In the genomic region with DNA sequence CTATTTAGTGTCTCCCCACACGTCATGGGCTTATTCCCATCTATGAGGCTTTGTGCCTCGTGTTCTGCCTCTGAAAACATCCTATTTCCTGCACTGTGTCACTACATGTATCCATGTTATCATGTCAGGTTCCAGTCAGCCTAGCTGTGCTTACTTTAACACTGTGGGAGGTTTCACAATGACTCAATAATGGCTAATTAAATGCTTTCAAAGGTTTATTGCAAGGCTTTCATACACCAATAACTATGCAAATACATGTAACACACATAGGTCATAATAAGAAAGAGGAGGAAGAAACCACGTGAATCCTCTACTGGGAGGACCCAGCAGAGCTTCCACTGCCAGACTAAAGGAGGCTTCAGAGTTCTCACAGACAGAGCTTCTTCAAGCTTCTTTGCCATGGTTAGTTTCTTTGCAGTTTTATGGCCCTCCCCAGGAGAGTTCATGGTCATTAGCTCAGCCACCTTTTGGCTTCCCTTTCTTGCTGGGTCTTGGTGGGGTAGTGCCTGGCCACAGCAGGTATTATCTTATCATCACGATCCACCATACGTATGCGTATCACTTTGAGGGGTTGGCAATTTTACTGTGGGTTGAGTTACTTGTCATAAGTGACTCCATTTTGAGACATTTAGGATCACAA, we compare ENCODE assay signal across 11 cellular contexts. TPM values are rescaled to one million over a fixed set of nuclear protein-coding genes. Genes with fewer than 3 reads are reported as not detected.
DNase-seq lines count a peak whose midpoint lies in the region; ATAC-seq and TF ChIP-seq lines count a peak whose summit lies in the region.
"Had no signal": no experiment of that assay in that cellular context is flagged by ENCODE, and none has a peak within 500 bp of the region (broad histone marks: within the 10 kb centered on the region; RNA-seq: fewer than 3 reads in every experiment).

No MANE protein-coding gene starts in this region.

- no peaks in the 10 kb centered on the region for H3K36me3 Mint-ChIP-seq in chondrocyte (ENCODE audit: low read depth)

- no peaks in the 10 kb centered on the region for H3K9me3 Mint-ChIP-seq in chondrocyte (ENCODE audit: low read depth)

- TF ChIP-seq CTCF in BE2C (IDR thresholded peaks at IDR 0.05; ENCODE audit: low read depth, low read length) (no peak), chondrocyte (IDR thresholded peaks at IDR 0.05) (no peak)

- no peak overlapping the region for H3K27ac Mint-ChIP-seq in chondrocyte (ENCODE audit: unreplicated experiment)

- no peaks in the 10 kb centered on the region for H3K9me3 ChIP-seq in BE2C

- H3K4me1 ChIP-seq in BE2C = no peaks in the 10 kb centered on the region

- H3K36me3 ChIP-seq in BE2C = no peaks in the 10 kb centered on the region

- DNase-seq in dermis microvascular lymphatic vessel endothelial cell (ENCODE audit: low read depth in 2 of 2) (peak; percentile 53 to 76), NOMO-1 treated with DMSO at 0.1 percent for 48 hours (lab: John Stamatoyannopoulos, UW; ENCODE audit: unreplicated experiment) (no peak), BE2C (no peak), chondrocyte (ENCODE audit: low spot score) (no peak), cardiac septum (ENCODE audit: low spot score) (no peak)
- DNase-seq: aorta, left colon, NCI-H1092 had no signal

- H3K27me3 ChIP-seq in BE2C = peaks cover 9% of the 10 kb centered on the region

- peak; percentile 98 for ATAC-seq in GM18511 (IDR thresholded peaks at IDR 0.05; ENCODE audit: unreplicated experiment)
- ATAC-seq in GM21390 (IDR thresholded peaks at IDR 0.05; ENCODE audit: unreplicated experiment) = peak; percentile 95
- ATAC-seq in HG03066 (IDR thresholded peaks at IDR 0.05; ENCODE audit: low read depth, unreplicated experiment) = peak; percentile 83
- ATAC-seq: left colon had no signal

- H3K4me3 ChIP-seq in BE2C (ENCODE audit: low read depth, low read length) = no peak overlapping the region

- intact Hi-C loops in cardiac septum (cut with DNase I) = no loop called here

- no peaks in the 10 kb centered on the region for H3K27me3 Mint-ChIP-seq in chondrocyte (ENCODE audit: low read depth)

- H3K4me1 Mint-ChIP-seq in chondrocyte (ENCODE audit: low read depth) = peaks cover 16% of the 10 kb centered on the region

- no peak overlapping the region for H3K4me3 Mint-ChIP-seq in chondrocyte (ENCODE audit: unreplicated experiment)

RNA-seq across cellular contexts. Expression of a gene that starts 5.1 kb away (rescaled TPM):
- total RNA-seq in dermis microvascular lymphatic vessel endothelial cell = 33.4 and 110 TPM in 2 replicates
- polyA plus RNA-seq in BE2C (2012; ENCODE audit: insufficient read depth, insufficient read length, low read depth) = 0.74 TPM
- total RNA-seq in chondrocyte = 2.1 to 17.8 TPM (median 2.2 TPM) in 3 replicates
- 5.5 TPM for total RNA-seq in cardiac septum

Comparison
In these comparisons a context has a peak if more than half of its experiments do, and no peak if none do; other contexts are left out.
1. DNase-seq: peak in dermis microvascular lymphatic vessel endothelial cell (2 of 2); none in NOMO-1 treated with DMSO at 0.1 percent for 48 hours (single experiment), BE2C (single experiment), chondrocyte (single experiment) and cardiac septum (single experiment).
2. Peak in every context shown above with its lines, with median percentiles within 50 percentile points of each other: ATAC-seq.